In genomic region chr11:61361686-61362541, GRCh38 we compare ENCODE assay signal across 1 cellular context.
TF ChIP-seq lines count a peak whose summit lies in the region.

Gene CYB561A3, minus strand, starts transcription at chr11:61361882. Its CDS starts 5,169 bp downstream, at chr11:61356713.
Gene TMEM138, plus strand, starts transcription at chr11:61362374. Its CDS starts 2,017 bp downstream, at chr11:61364391.

TF ChIP-seq in K562, 482 proteins besides CTCF, POLR2A, EP300 and RAD21 (continued from another document and continues in another):
- TF ChIP-seq ZBTB2 (IDR thresholded peaks at IDR 0.05): 0 out of 2 replicates have a peak, but pooled peaks have one; percentile 7
- no peak for TF ChIP-seq MXD1 (CRISPR knock-in tag; IDR thresholded peaks at IDR 0.05; ENCODE audit: borderline replicate concordance, poor library complexity, severe bottlenecking)
- no peak for TF ChIP-seq ZNF398 (CRISPR knock-in tag; IDR thresholded peaks at IDR 0.05)
- no peak for TF ChIP-seq FOXA3 (CRISPR knock-in tag; conservative IDR thresholded peaks at IDR 0.05 in 1 of 2, IDR thresholded peaks at IDR 0.05 in 1 of 2)
- TF ChIP-seq MAFK (IDR thresholded peaks at IDR 0.05; ENCODE audit: low read length): no peak
- no peak for TF ChIP-seq FOXA1 (IDR thresholded peaks at IDR 0.05; ENCODE audit: borderline replicate concordance)
- TF ChIP-seq JUND (IDR thresholded peaks at IDR 0.05; ENCODE audit: borderline replicate concordance, low read depth, low read length): peak; percentile 32
- peak; percentile 11; the same call in 1 of the 3 replicates for TF ChIP-seq JUND (tag; IDR thresholded peaks at IDR 0.05; ENCODE audit: borderline replicate concordance, low read depth, low read length)
- no peak for TF ChIP-seq RFX5 (IDR thresholded peaks at IDR 0.05; ENCODE audit: low read depth, low read length)
- TF ChIP-seq ZNF347 (CRISPR knock-in tag; IDR thresholded peaks at IDR 0.05; ENCODE audit: low read depth): no peak
- TF ChIP-seq THRA (IDR thresholded peaks at IDR 0.05): no peak
- peak; percentile 94 for TF ChIP-seq FIP1L1 (IDR thresholded peaks at IDR 0.05; ENCODE audit: low read depth, low read length, poor library complexity, severe bottlenecking)
- TF ChIP-seq MAFF (IDR thresholded peaks at IDR 0.05; ENCODE audit: low read length): no peak
- TF ChIP-seq ZNF23 (CRISPR knock-in tag; IDR thresholded peaks at IDR 0.05): no peak
- no peak for TF ChIP-seq HNRNPK (IDR thresholded peaks at IDR 0.05; ENCODE audit: low read depth, low read length, poor library complexity, severe bottlenecking)
- TF ChIP-seq POU5F1 (IDR thresholded peaks at IDR 0.05; ENCODE audit: borderline replicate concordance, low read depth, low read length, partially characterized antibody): no peak
- no peak for TF ChIP-seq PHB2 (IDR thresholded peaks at IDR 0.05; ENCODE audit: low read depth)
- TF ChIP-seq IRF9 (tag; IDR thresholded peaks at IDR 0.05): no peak
- no peak for TF ChIP-seq ARID4B (CRISPR knock-in tag; IDR thresholded peaks at IDR 0.05)
- TF ChIP-seq ELK1 (CRISPR knock-in tag; IDR thresholded peaks at IDR 0.05): no peak
- TF ChIP-seq HNRNPH1 (optimal IDR thresholded peaks at IDR 0.05; ENCODE audit: low read depth, low read length): no peak
- peak in 1 of 2 experiments; percentile 13; a peak in 1 of 4 replicates for TF ChIP-seq TEAD1 (CRISPR knock-in tag; IDR thresholded peaks at IDR 0.05)
- TF ChIP-seq ZNF263 (CRISPR knock-in tag; IDR thresholded peaks at IDR 0.05; ENCODE audit: borderline replicate concordance): peak; percentile 15; the same call in 1 of the 2 replicates
- TF ChIP-seq RHOXF2B (CRISPR knock-in tag; conservative IDR thresholded peaks at IDR 0.05): no peak
- peak; percentile 73 for TF ChIP-seq HCFC1 (IDR thresholded peaks at IDR 0.05; ENCODE audit: low read depth, low read length)
- no peak for TF ChIP-seq GTF2A2 (tag; IDR thresholded peaks at IDR 0.05)
- TF ChIP-seq CREB1 (IDR thresholded peaks at IDR 0.05): peak; percentile 78
- TF ChIP-seq CREB1 (CRISPR knock-in tag; IDR thresholded peaks at IDR 0.05): no peak; the same call in 1 of the 2 replicates
- TF ChIP-seq TBP (optimal IDR thresholded peaks at IDR 0.05; ENCODE audit: low read depth, low read length): peak; percentile 95
- peak; percentile 82; the same call in 1 of the 2 replicates for TF ChIP-seq OTX1 (CRISPR knock-in tag; IDR thresholded peaks at IDR 0.05)
- no peak for TF ChIP-seq ZC3H8 (IDR thresholded peaks at IDR 0.05)
- TF ChIP-seq NFATC3 (IDR thresholded peaks at IDR 0.05): no peak
- TF ChIP-seq CBX8 (IDR thresholded peaks at IDR 0.05; ENCODE audit: borderline replicate concordance, extremely low read depth, low read depth, low read length, poor library complexity, severe bottlenecking): no peak
- TF ChIP-seq ZNF639 (CRISPR knock-in tag; conservative IDR thresholded peaks at IDR 0.05 in 1 of 2, IDR thresholded peaks at IDR 0.05 in 1 of 2): peak in 1 of 2 experiments; percentile 62; a peak in 1 of 4 replicates
- peak; percentile 97 for TF ChIP-seq POLR2G (IDR thresholded peaks at IDR 0.05; ENCODE audit: low read depth, low read length)
- TF ChIP-seq FUS (optimal IDR thresholded peaks at IDR 0.05; ENCODE audit: low read depth, low read length): no peak
- peak; percentile 70 for TF ChIP-seq SMAD1 (IDR thresholded peaks at IDR 0.05; ENCODE audit: low read depth, low read length, partially characterized antibody)
- no peak; the same call in 1 of the 2 replicates for TF ChIP-seq TRIM28 (IDR thresholded peaks at IDR 0.05)
- no peak for TF ChIP-seq KHSRP (IDR thresholded peaks at IDR 0.05)
- TF ChIP-seq PRPF4 (IDR thresholded peaks at IDR 0.05; ENCODE audit: insufficient read depth, low read depth, low read length, poor library complexity, severe bottlenecking): no peak
- peak; percentile 99 for TF ChIP-seq NFRKB (IDR thresholded peaks at IDR 0.05; ENCODE audit: low read depth)
- peak; percentile 66 for TF ChIP-seq ZNF592 (IDR thresholded peaks at IDR 0.05)
- no peak for TF ChIP-seq TOE1 (IDR thresholded peaks at IDR 0.05; ENCODE audit: borderline replicate concordance)
- TF ChIP-seq TOE1 (CRISPR knock-in tag; IDR thresholded peaks at IDR 0.05; ENCODE audit: borderline replicate concordance, low read depth): no peak
- TF ChIP-seq FOXJ2 (tag; IDR thresholded peaks at IDR 0.05): no peak
- TF ChIP-seq ZNF311 (CRISPR knock-in tag; IDR thresholded peaks at IDR 0.05): no peak
